In genomic region chr15:41774873-41775417, GRCh38 we compare ENCODE assay signal across 8 cellular contexts. TPM values are rescaled to one million over a fixed set of nuclear protein-coding genes. Genes with fewer than 3 reads are reported as not detected.
A peak's percentile ranks its signal among the peaks of the same experiment; 100 is the strongest.
DNase-seq lines count a peak whose midpoint lies in the region; ATAC-seq, FAIRE-seq and TF ChIP-seq lines count a peak whose summit lies in the region.

No MANE protein-coding gene starts in this region.

- TF ChIP-seq CTCF in GM23338 (conservative IDR thresholded peaks at IDR 0.05; ENCODE audit: low read depth in 2 of 2) = no peak
- no peak for TF ChIP-seq CTCF in Peyer's patch (IDR thresholded peaks at IDR 0.05)
- TF ChIP-seq CTCF in endodermal cell (conservative IDR thresholded peaks at IDR 0.05) = no peak
- TF ChIP-seq CTCF in neural crest cell (conservative IDR thresholded peaks at IDR 0.05) = no peak
- no peak for TF ChIP-seq CTCF in D721Med (IDR thresholded peaks at IDR 0.05; ENCODE audit: insufficient read depth, missing control alignments)

- no peaks in the 10 kb centered on the region for H3K9me2 ChIP-seq in GM23338 (ENCODE audit: insufficient read depth)

- ATAC-seq in GM23338 (peak; percentile 3), HG03354 (IDR thresholded peaks at IDR 0.05; ENCODE audit: poor library complexity, severe bottlenecking, unreplicated experiment) (no peak), GM21447 (IDR thresholded peaks at IDR 0.05; ENCODE audit: unreplicated experiment) (no peak)

- H3K27me3 ChIP-seq in GM23338 (ENCODE audit: insufficient read depth) (no peaks in the 10 kb centered on the region), Peyer's patch (no peaks in the 10 kb centered on the region), endodermal cell (ENCODE audit: control insufficient read depth, insufficient read depth, low read length, poor library complexity, severe bottlenecking) (no peaks in the 10 kb centered on the region)

- DNase-seq in GM23338 (ENCODE audit: low spot score) (no peak), Peyer's patch (no peak), endodermal cell (no peak), neural crest cell (ENCODE audit: low read depth, low spot score) (no peak), D721Med (ENCODE audit: insufficient read length, low spot score) (no peak), AG08395 (ENCODE audit: low spot score) (no peak)

- peaks cover 27% of the 10 kb centered on the region for H3K4me1 ChIP-seq in GM23338 (ENCODE audit: insufficient read depth)
- peaks cover 0 to 38% (median 4%) of the 10 kb centered on the region in 4 donors for H3K4me1 ChIP-seq in Peyer's patch
- H3K4me1 ChIP-seq in endodermal cell (ENCODE audit: control insufficient read depth, insufficient read depth, low read length) = peaks cover 11% of the 10 kb centered on the region

- H3K9me3 Mint-ChIP-seq in GM23338 (no peaks in the 10 kb centered on the region), endodermal cell (no peaks in the 10 kb centered on the region), neural crest cell (no peaks in the 10 kb centered on the region)

- H3K27me3 Mint-ChIP-seq in GM23338 (ENCODE audit: insufficient read depth, low read depth, poor library complexity) (peaks cover 2% of the 10 kb centered on the region), endodermal cell (ENCODE audit: insufficient read depth) (no peaks in the 10 kb centered on the region), neural crest cell (ENCODE audit: low read depth) (no peaks in the 10 kb centered on the region)

- no peaks in the 10 kb centered on the region for H3K36me3 Mint-ChIP-seq in GM23338 (ENCODE audit: low read depth)
- H3K36me3 Mint-ChIP-seq in endodermal cell (ENCODE audit: low read depth) = peaks cover 6% of the 10 kb centered on the region
- no peaks in the 10 kb centered on the region for H3K36me3 Mint-ChIP-seq in neural crest cell (ENCODE audit: low read depth)

- H3K4me2 ChIP-seq in GM23338 = peak overlapping the region; percentile 92

- H3F3A ChIP-seq in GM23338 (replicated peaks; ENCODE audit: low read depth) = peaks cover 15% of the 10 kb centered on the region

- TF ChIP-seq POLR2A in Peyer's patch (IDR thresholded peaks at IDR 0.05) = no peak

- WGBS in endodermal cell (ENCODE audit: insufficient coverage in 1 of 2, insufficient read length in 1 of 2), 2 experiments = 24 to 35% methylated on average over 15 to 19 of the region's 19 CpGs

- no peak for FAIRE-seq in D721Med (lab: Jason Lieb, UNC)

- H3K4me1 Mint-ChIP-seq in GM23338 (peaks cover 42% of the 10 kb centered on the region), endodermal cell (peaks cover 36% of the 10 kb centered on the region), neural crest cell (peaks cover 53% of the 10 kb centered on the region)

- H3K79me2 ChIP-seq in GM23338 (replicated peaks; ENCODE audit: insufficient read depth) = peaks cover 8% of the 10 kb centered on the region

- H3K27ac ChIP-seq in GM23338 (ENCODE audit: low read depth) (peak overlapping the region; percentile 83), Peyer's patch (peak overlapping the region; percentile 70 to 86 (median 82)), endodermal cell (ENCODE audit: low read depth, low read length) (peak overlapping the region; percentile 80)

- no peaks in the 10 kb centered on the region; the same call in 1 of the 2 replicates for H4K20me1 ChIP-seq in GM23338 (replicated peaks; ENCODE audit: insufficient read depth)

- H3K27ac Mint-ChIP-seq in GM23338 (peak overlapping the region; percentile 61; the same call in 1 of the 2 replicates), endodermal cell (peak overlapping the region; percentile 89), neural crest cell (ENCODE audit: unreplicated experiment) (peak overlapping the region; percentile 89)

- peak overlapping the region; percentile 45 for H2AFZ ChIP-seq in GM23338

- H3K4me3 ChIP-seq in GM23338 (peak overlapping the region; percentile 80), Peyer's patch (peak overlapping the region; percentile 63 to 86 (median 72)), endodermal cell (ENCODE audit: low read length) (peak overlapping the region; percentile 82)

- peak overlapping the region; percentile 59 for H3K9ac ChIP-seq in endodermal cell (ENCODE audit: extremely low read depth, low read length, poor library complexity, severe bottlenecking)

- H3K36me3 ChIP-seq in GM23338 (ENCODE audit: insufficient read depth) (no peaks in the 10 kb centered on the region), Peyer's patch (no peaks in the 10 kb centered on the region), endodermal cell (ENCODE audit: control insufficient read depth, insufficient read depth, low read length) (peaks cover 15% of the 10 kb centered on the region)

- H3K9me3 ChIP-seq in Peyer's patch = no peaks in the 10 kb centered on the region
- H3K9me3 ChIP-seq in endodermal cell (ENCODE audit: control insufficient read depth, low read length) = no peaks in the 10 kb centered on the region

- H3K4me3 Mint-ChIP-seq in GM23338 (peak overlapping the region; percentile 86), endodermal cell (peak overlapping the region; percentile 69), neural crest cell (peak overlapping the region; percentile 95)

TF ChIP-seq in GM23338, 12 proteins besides CTCF, POLR2A, EP300 and RAD21 (continues in another document):
- TF ChIP-seq POLR2AphosphoS5 (IDR thresholded peaks at IDR 0.05; ENCODE audit: low read depth) (no peak), NANOG (IDR thresholded peaks at IDR 0.05; ENCODE audit: borderline replicate concordance) (no peak), EZH2phosphoT487 (IDR thresholded peaks at IDR 0.05; ENCODE audit: unreplicated experiment) (no peak), ZNF462 (CRISPR knock-in tag; IDR thresholded peaks at IDR 0.05) (no peak)

RNA-seq across cellular contexts. Expression of gene MAPKBP1, which starts 0.7 kb away (rescaled TPM):
- 8.9 and 10.2 TPM in 2 replicates for total RNA-seq in GM23338 (2014; rRNA removed; shearing (Covaris generic))
- polyA plus RNA-seq in GM23338 (2016; fragmentation: Nextera tagmentation; extraction: Ambion mirVana) = 1.9 and 2.7 TPM in 2 replicates
- 10 to 100 TPM; 29.7 to 69.8 (median 48.7) TPM for total RNA-seq in Peyer's patch
- 10 to 100 TPM; 16.7 to 26.3 TPM for total RNA-seq in endodermal cell
- 19.1 TPM for polyA plus RNA-seq in endodermal cell (2013, experiment 1 of 2)
- 15.9 TPM for polyA plus RNA-seq in endodermal cell (2013, experiment 2 of 2)
- 31.9 and 36.6 TPM in 2 replicates for total RNA-seq in neural crest cell

RNA-seq across cellular contexts. Expression of gene JMJD7, which starts 52.9 kb away (rescaled TPM):
- total RNA-seq in GM23338 (2014; rRNA removed; shearing (Covaris generic)) = 8.5 and 13.8 TPM in 2 replicates
- polyA plus RNA-seq in GM23338 (2016; fragmentation: Nextera tagmentation; extraction: Ambion mirVana) = 8.2 and 9.2 TPM in 2 replicates
- total RNA-seq in Peyer's patch = 10 to 100 TPM in 3 of 4 donors, 1 to 10 TPM in 1; 9.1 to 61.1 (median 13.1) TPM
- 10 to 100 TPM; 18.4 to 22.1 TPM for total RNA-seq in endodermal cell
- 14.1 TPM for polyA plus RNA-seq in endodermal cell (2013, experiment 1 of 2)
- polyA plus RNA-seq in endodermal cell (2013, experiment 2 of 2) = 11.3 TPM
- 14.8 and 16.6 TPM in 2 replicates for total RNA-seq in neural crest cell
